In genomic region chrX:19344661-19345060, GRCh38 we compare ENCODE assay signal across 1 cellular context.
TF ChIP-seq lines count a peak whose summit lies in the region.

No MANE protein-coding gene starts in this region.

TF ChIP-seq in HepG2, 621 proteins besides CTCF, POLR2A, EP300 and RAD21 (continued from another document):
- TF ChIP-seq, protein P1, sequence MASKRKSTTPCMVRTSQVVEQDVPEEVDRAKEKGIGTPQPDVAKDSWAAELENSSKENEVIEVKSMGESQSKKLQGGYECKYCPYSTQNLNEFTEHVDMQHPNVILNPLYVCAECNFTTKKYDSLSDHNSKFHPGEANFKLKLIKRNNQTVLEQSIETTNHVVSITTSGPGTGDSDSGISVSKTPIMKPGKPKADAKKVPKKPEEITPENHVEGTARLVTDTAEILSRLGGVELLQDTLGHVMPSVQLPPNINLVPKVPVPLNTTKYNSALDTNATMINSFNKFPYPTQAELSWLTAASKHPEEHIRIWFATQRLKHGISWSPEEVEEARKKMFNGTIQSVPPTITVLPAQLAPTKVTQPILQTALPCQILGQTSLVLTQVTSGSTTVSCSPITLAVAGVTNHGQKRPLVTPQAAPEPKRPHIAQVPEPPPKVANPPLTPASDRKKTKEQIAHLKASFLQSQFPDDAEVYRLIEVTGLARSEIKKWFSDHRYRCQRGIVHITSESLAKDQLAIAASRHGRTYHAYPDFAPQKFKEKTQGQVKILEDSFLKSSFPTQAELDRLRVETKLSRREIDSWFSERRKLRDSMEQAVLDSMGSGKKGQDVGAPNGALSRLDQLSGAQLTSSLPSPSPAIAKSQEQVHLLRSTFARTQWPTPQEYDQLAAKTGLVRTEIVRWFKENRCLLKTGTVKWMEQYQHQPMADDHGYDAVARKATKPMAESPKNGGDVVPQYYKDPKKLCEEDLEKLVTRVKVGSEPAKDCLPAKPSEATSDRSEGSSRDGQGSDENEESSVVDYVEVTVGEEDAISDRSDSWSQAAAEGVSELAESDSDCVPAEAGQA (IDR thresholded peaks at IDR 0.05; ENCODE audit: low read depth) = no peak
- TF ChIP-seq, protein P1 (CRISPR knock-in tag; IDR thresholded peaks at IDR 0.05; ENCODE audit: borderline replicate concordance) = no peak
